13 cellular contexts compared by ENCODE assay signal in the genomic region with DNA sequence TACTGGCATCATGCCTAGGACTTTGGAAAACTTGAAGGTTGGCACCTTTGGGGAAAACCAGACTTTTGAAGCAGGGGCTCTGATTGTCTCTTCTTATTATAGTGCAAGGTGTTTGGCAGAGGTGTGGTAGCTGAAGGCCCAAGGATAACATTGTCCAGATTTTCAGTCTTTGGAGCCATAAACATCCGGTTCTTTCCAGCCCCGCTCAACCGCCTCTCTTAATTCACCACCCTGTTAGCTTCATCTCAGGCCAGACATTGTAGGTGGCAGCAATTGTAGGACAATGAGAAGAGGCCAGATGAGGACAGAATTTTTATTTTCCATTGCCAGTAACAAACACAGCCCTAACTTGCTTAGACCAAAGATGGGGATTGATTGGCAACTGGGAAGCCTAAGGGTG.
"Had no signal": no experiment of that assay in that cellular context is flagged by ENCODE, and none has a peak within 500 bp of the region (broad histone marks: within the 10 kb centered on the region; RNA-seq: fewer than 3 reads in every experiment).

No MANE protein-coding gene starts in this region.

- H3K4me3 ChIP-seq: colonic mucosa, coronary artery, dorsolateral prefrontal cortex, esophagus muscularis mucosa, esophagus squamous epithelium, gastrocnemius medialis, gastroesophageal sphincter, heart left ventricle, heart right ventricle had no signal

- ATAC-seq: effector memory CD8-positive, alpha-beta T cell; esophagus mucosa; foreskin keratinocyte; gastrocnemius medialis; gastroesophageal sphincter; heart left ventricle; heart right ventricle had no signal

- H3K27ac ChIP-seq: colonic mucosa, coronary artery, dorsolateral prefrontal cortex, epithelial cell of prostate, esophagus muscularis mucosa, esophagus squamous epithelium, foreskin keratinocyte, gastrocnemius medialis, gastroesophageal sphincter, heart left ventricle, heart right ventricle had no signal

- H3K36me3 ChIP-seq: colonic mucosa, esophagus muscularis mucosa, esophagus squamous epithelium, gastrocnemius medialis, gastroesophageal sphincter, heart left ventricle, heart right ventricle had no signal

- H3K4me1 ChIP-seq: colonic mucosa, esophagus muscularis mucosa, foreskin keratinocyte, gastrocnemius medialis, gastroesophageal sphincter, heart left ventricle, heart right ventricle had no signal

- H3K9me3 ChIP-seq: colonic mucosa, esophagus muscularis mucosa, esophagus squamous epithelium, gastrocnemius medialis had no signal

- H3K27me3 ChIP-seq: colonic mucosa, dorsolateral prefrontal cortex, esophagus muscularis mucosa, esophagus squamous epithelium, foreskin keratinocyte, gastrocnemius medialis, gastroesophageal sphincter, heart left ventricle, heart right ventricle had no signal
